ENCODE assay signal across 1 cellular context in genomic region chr1:154427173-154428139, GRCh38.
TF ChIP-seq lines count a peak whose summit lies in the region.

No MANE protein-coding gene starts in this region.

TF ChIP-seq in HepG2, 621 proteins besides CTCF, POLR2A, EP300 and RAD21 (continued from another document):
- TF ChIP-seq RERE (CRISPR knock-in tag; IDR thresholded peaks at IDR 0.05; ENCODE audit: low read depth), result no peak
- peak; percentile 31 for TF ChIP-seq SAP130 (CRISPR knock-in tag; IDR thresholded peaks at IDR 0.05; ENCODE audit: low read depth)
- TF ChIP-seq ZBTB7A (CRISPR knock-in tag; IDR thresholded peaks at IDR 0.05), result no peak
- TF ChIP-seq ZNF230 (CRISPR knock-in tag; IDR thresholded peaks at IDR 0.05), result no peak
- TF ChIP-seq ZNF777 (CRISPR knock-in tag; IDR thresholded peaks at IDR 0.05), result no peak
- no peak for TF ChIP-seq MED13 (CRISPR knock-in tag; IDR thresholded peaks at IDR 0.05)
- TF ChIP-seq FOXP1 (IDR thresholded peaks at IDR 0.05), result no peak
- TF ChIP-seq FOXP1 (CRISPR knock-in tag; IDR thresholded peaks at IDR 0.05), result no peak
